In the genomic region with DNA sequence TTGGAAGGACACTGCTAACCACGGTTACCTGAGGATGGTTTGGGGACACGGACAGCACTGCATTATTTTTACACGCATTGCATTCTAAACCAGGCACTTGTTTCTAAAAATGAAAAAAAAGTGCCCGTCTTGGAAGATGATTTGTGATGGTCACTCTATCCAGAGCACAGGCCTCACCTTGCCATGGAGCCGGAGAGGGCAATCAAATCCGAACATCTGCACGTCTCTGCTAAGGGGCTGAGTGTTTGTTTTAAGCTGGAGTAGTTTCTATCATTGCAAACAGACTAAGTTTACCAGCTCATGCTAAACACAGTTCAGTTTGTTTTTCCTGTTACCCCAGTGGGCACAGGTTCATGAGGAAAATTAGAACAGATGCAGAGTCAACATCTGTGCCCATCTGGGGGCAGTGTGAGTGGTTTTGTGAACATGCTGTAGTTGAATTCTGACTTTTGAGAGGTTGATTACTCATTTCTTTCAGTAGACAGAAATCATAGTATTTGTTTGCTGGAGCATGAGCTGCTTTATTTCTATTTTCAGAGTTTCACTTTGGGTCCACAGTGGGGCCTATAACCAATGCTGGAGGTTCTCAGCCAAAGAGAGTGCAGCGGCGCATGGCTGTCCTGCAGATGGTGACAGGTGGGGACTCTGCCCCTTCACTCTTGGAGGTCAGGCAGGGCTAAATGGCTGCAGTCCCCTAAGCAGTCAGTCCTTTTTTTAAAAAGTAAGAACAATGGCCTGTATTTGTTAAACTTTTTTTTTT, we compare ENCODE assay signal across 8 cellular contexts.
A peak's percentile ranks its signal among the peaks of the same experiment; 100 is the strongest.
DNase-seq lines count a peak whose midpoint lies in the region; ATAC-seq and TF ChIP-seq lines count a peak whose summit lies in the region.

No MANE protein-coding gene starts in this region.

- intact Hi-C loops in MCF 10A (cut with micrococcal nuclease), result loop anchor here (1.0 to 2.0 kb wide), 2 partner anchors 14 to 117 kb away; no protein-coding TSS in a partner anchor

- CTCF ChIA-PET in MCF 10A (lab: Yijun Ruan, JAX), result interaction anchor here (0.6 to 4.4 kb wide), 4 partner anchors 14 to 1755 kb away, joined by 3 to 34 read pairs (median 3); no protein-coding TSS in a partner anchor

- ATAC-seq in GM19467 (IDR thresholded peaks at IDR 0.05; ENCODE audit: unreplicated experiment), result peak; percentile 53
- ATAC-seq in HG03520 (IDR thresholded peaks at IDR 0.05; ENCODE audit: unreplicated experiment), result peak; percentile 48
- ATAC-seq in central memory CD8-positive, alpha-beta T cell (replicated peaks; ENCODE audit: extremely low read depth, poor library complexity, severe bottlenecking), result no peak

- no TSS peak for BruUV-seq in MCF 10A (replicated peaks; lab: Mats Ljungman, UMichigan)

- H3K36me3 Mint-ChIP-seq in central memory CD8-positive, alpha-beta T cell (ENCODE audit: insufficient read depth), result no peaks in the 10 kb centered on the region
- no peaks in the 10 kb centered on the region for H3K36me3 Mint-ChIP-seq in MCF 10A (ENCODE audit: insufficient read depth, unreplicated experiment)

- H3K4me1 Mint-ChIP-seq in central memory CD8-positive, alpha-beta T cell, result peaks cover 35% of the 10 kb centered on the region
- no peaks in the 10 kb centered on the region for H3K4me1 Mint-ChIP-seq in MCF 10A (ENCODE audit: insufficient read depth, unreplicated experiment)

- POLR2A ChIA-PET in MCF 10A (lab: Yijun Ruan, JAX), result interaction anchor here (0.6 to 1.8 kb wide), 6 partner anchors 9 to 254 kb away, joined by 3 to 5 read pairs (median 3); a partner anchor contains a TSS

- no peaks in the 10 kb centered on the region for H3K9me3 Mint-ChIP-seq in central memory CD8-positive, alpha-beta T cell
- no peaks in the 10 kb centered on the region for H3K9me3 Mint-ChIP-seq in MCF 10A (ENCODE audit: unreplicated experiment)

- peak overlapping the region; percentile 76 for H3K27ac Mint-ChIP-seq in central memory CD8-positive, alpha-beta T cell (ENCODE audit: low read depth)
- no peak overlapping the region for H3K27ac Mint-ChIP-seq in MCF 10A (ENCODE audit: low read depth, unreplicated experiment)

- H3K27me3 Mint-ChIP-seq in central memory CD8-positive, alpha-beta T cell, result no peaks in the 10 kb centered on the region
- H3K27me3 Mint-ChIP-seq in MCF 10A (ENCODE audit: insufficient read depth, unreplicated experiment), result no peaks in the 10 kb centered on the region

- DNase-seq in central memory CD8-positive, alpha-beta T cell (ENCODE audit: low spot score in 2 of 2), result no peak
- DNase-seq in NCI-H1105 (lab: John Stamatoyannopoulos, UW) (no peak), MCF 10A (ENCODE audit: unreplicated experiment) (no peak), C1 segment of cervical spinal cord (lab: John Stamatoyannopoulos, UW) (no peak), superior temporal gyrus (ENCODE audit: extremely low spot score) (no peak)

- peak; percentile 48 for TF ChIP-seq CTCF in GM12873 (IDR thresholded peaks at IDR 0.05; ENCODE audit: insufficient read depth, low read depth, low read length, missing control alignments)
- no peak for TF ChIP-seq CTCF in MCF 10A (IDR thresholded peaks at IDR 0.05; ENCODE audit: unreplicated experiment)

- peak overlapping the region; percentile 32 for H3K4me3 Mint-ChIP-seq in central memory CD8-positive, alpha-beta T cell
- no peak overlapping the region for H3K4me3 Mint-ChIP-seq in MCF 10A (ENCODE audit: unreplicated experiment)
